In the genomic region with DNA sequence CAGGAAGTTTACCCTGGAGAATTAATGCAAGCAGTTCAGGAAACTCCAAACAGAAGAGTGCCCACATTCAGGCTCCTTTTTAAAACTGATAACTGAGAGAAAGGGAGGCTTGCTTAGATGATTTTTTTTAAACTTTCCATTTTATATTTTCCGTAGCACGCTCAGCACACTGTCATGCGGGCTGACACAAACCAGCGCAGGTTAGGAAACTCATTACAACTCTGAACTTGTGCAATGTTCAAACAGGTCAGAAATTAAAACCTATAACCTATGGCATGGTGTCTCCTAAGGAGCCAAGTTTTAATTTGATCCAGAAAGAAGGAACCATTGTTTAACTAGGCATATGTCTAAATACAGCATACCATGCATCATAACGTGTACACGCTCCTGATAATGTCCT, we compare ENCODE assay signal across 25 cellular contexts.
"Had no signal": no experiment of that assay in that cellular context is flagged by ENCODE, and none has a peak within 500 bp of the region (broad histone marks: within the 10 kb centered on the region; RNA-seq: fewer than 3 reads in every experiment).

No MANE protein-coding gene starts in this region.

- DNase-seq: activated B cell treated with CpG ODN at 0.5 μM for 24 hours; activated CD4-positive, alpha-beta T cell treated with anti-CD3 and anti-CD28 coated beads for 1 hour; activated CD4-positive, alpha-beta T cell treated with anti-CD3 and anti-CD28 coated beads, Interleukin-2, amount 10 ng/mL, durations not matched to agents 24 days and 14 days; activated CD4-positive, alpha-beta T cell treated with anti-CD3 and anti-CD28 coated beads, Interleukin-2, amount 50 U/mL, for 48 hours; activated effector memory CD4-positive, alpha-beta T cell treated with anti-CD3 and anti-CD28 coated beads, Interleukin-2, amount 50 U/mL, for 16 hours; activated naive CD4-positive, alpha-beta T cell treated with Interleukin-2 at 50 U/mL for 16 hours; activated naive CD8-positive, alpha-beta T cell treated with anti-CD3 and anti-CD28 coated beads, Interleukin-2, amount 50 U/mL, for 24 hours; activated T-cell treated with anti-CD3 and anti-CD28 coated beads, Interleukin-2, amount 50 U/mL, for 4 hours; MV-4-11; NCI-H1092 treated with DMSO at 0.1 percent for 48 hours; NCI-H1694; NCI-H2029 treated with DMSO at 0.1 percent for 48 hours; NCI-H345; NCI-H510A; NCI-H526 treated with DMSO at 0.1 percent for 48 hours; NCI-H82; OCI-M1; Right ventricle myocardium superior; T-helper 17 cell; T-helper 9 cell had no signal

- H3K9me3 Mint-ChIP-seq: activated CD4-positive, alpha-beta T cell treated with anti-CD3 and anti-CD28 coated beads, Interleukin-2, amount 10 ng/mL, durations not matched to agents 24 days and 14 days; activated naive CD4-positive, alpha-beta T cell treated with anti-CD3 and anti-CD28 coated beads, Interleukin-2, amount 50 U/mL, for 72 hours; activated naive CD8-positive, alpha-beta T cell treated with anti-CD3 and anti-CD28 coated beads, Interleukin-2, amount 50 U/mL, for 24 hours; activated T-cell treated with anti-CD3 and anti-CD28 coated beads, Interleukin-2, amount 50 U/mL, for 4 hours had no signal

- H3K27me3 Mint-ChIP-seq: activated B cell treated with CpG ODN at 0.5 μM for 24 hours had no signal

- H3K4me3 ChIP-seq: MG63, SJCRH30 had no signal

- ATAC-seq: activated naive CD8-positive, alpha-beta T cell treated with anti-CD3 and anti-CD28 coated beads, Interleukin-2, amount 50 U/mL, for 24 hours; Panc1; T-helper 17 cell had no signal

- H3K27me3 ChIP-seq: MG63, SJCRH30 had no signal

- H3K9me3 ChIP-seq: MG63, SJCRH30 had no signal

- H3K27ac Mint-ChIP-seq: activated B cell treated with CpG ODN at 0.5 μM for 24 hours; activated CD4-positive, alpha-beta T cell treated with anti-CD3 and anti-CD28 coated beads, Interleukin-2, amount 10 ng/mL, durations not matched to agents 24 days and 14 days; activated naive CD4-positive, alpha-beta T cell treated with anti-CD3 and anti-CD28 coated beads, Interleukin-2, amount 50 U/mL, for 72 hours; activated naive CD8-positive, alpha-beta T cell treated with anti-CD3 and anti-CD28 coated beads, Interleukin-2, amount 50 U/mL, for 24 hours; T-helper 17 cell had no signal

- H3K4me3 Mint-ChIP-seq: activated B cell treated with CpG ODN at 0.5 μM for 24 hours; activated CD4-positive, alpha-beta T cell treated with anti-CD3 and anti-CD28 coated beads, Interleukin-2, amount 10 ng/mL, durations not matched to agents 24 days and 14 days; activated naive CD8-positive, alpha-beta T cell treated with anti-CD3 and anti-CD28 coated beads, Interleukin-2, amount 50 U/mL, for 24 hours; activated T-cell treated with anti-CD3 and anti-CD28 coated beads, Interleukin-2, amount 50 U/mL, for 4 hours; T-helper 17 cell had no signal

- H3K36me3 ChIP-seq: MG63, SJCRH30 had no signal

- H3K27ac ChIP-seq: RWPE1, SJCRH30 had no signal

- H3K4me1 Mint-ChIP-seq: activated B cell treated with CpG ODN at 0.5 μM for 24 hours; activated CD4-positive, alpha-beta T cell treated with anti-CD3 and anti-CD28 coated beads, Interleukin-2, amount 10 ng/mL, durations not matched to agents 24 days and 14 days had no signal

- H3K36me3 Mint-ChIP-seq: activated naive CD4-positive, alpha-beta T cell treated with anti-CD3 and anti-CD28 coated beads, Interleukin-2, amount 50 U/mL, for 72 hours had no signal
